In the genomic region with DNA sequence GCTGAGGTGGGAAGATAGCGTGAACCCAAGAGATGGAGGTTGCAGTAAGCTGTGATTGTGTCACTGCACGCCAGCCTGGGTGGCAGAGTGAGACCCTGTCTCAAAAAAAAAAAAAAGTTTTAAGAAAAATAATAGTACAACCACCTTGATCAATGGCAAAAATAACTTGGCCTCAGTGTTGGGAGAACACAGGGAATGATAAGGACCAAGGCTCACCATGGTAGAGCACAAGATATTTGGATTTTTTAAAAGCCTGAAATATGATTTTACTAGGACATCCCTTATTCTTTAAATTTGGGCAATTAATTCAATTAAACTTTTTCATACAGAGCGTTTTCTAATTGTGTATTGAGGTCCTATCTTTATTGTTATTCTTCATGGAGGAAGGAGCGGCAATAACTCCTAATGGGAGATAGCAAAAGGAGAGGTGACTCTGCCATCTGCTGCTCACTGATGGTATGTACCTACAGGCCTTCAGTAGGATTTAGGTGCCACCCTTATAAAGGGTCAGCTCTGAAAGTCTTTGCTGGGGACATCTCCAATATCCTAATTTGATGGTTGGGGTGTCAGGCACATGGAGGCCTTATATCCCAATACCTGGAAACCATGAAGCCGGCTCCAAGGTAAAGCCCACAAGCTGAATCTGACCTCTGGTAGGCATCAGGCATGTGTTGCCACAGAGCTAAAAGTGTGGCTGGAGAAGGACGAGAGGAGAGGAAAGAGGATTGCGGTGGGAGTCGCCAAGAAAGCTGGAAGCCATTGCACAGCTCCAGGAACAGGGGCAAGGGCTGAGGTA, we compare ENCODE assay signal across 7 cellular contexts. TPM values are rescaled to one million over a fixed set of nuclear protein-coding genes. Genes with fewer than 3 reads are reported as not detected.
DNase-seq lines count a peak whose midpoint lies in the region; TF ChIP-seq lines count a peak whose summit lies in the region.

No MANE protein-coding gene starts in this region.

- TF ChIP-seq CTCF in RWPE1 (conservative IDR thresholded peaks at IDR 0.05; ENCODE audit: low read depth) (peak; percentile 76), dorsolateral prefrontal cortex (IDR thresholded peaks at IDR 0.05 in 54 of 56, conservative IDR thresholded peaks at IDR 0.05 in 2 of 56; ENCODE audit: low read depth in 1 of 56, partially characterized antibody in 56 of 56) (peak in 54 of 56 donors; percentile 23 to 76 (median 58)), vagina (IDR thresholded peaks at IDR 0.05) (peak; percentile 61 to 72 (median 71))

- H3K27ac ChIP-seq in RWPE1, result no peak overlapping the region
- no peak overlapping the region for H3K27ac ChIP-seq in dorsolateral prefrontal cortex
- no peak overlapping the region for H3K27ac ChIP-seq in vagina

- no peak for TF ChIP-seq POLR2A in vagina (IDR thresholded peaks at IDR 0.05)

- POLR2A ChIA-PET in RWPE1 (lab: Yijun Ruan, JAX; ENCODE audit: low non-redundant PET), result interaction anchor here (0.9 to 1.3 kb wide), 2 partner anchors 77 to 117 kb away, joined by 4 to 5 read pairs; partner anchors contain the start of gene LIPT2

- no peak overlapping the region for H3K4me3 ChIP-seq in dorsolateral prefrontal cortex
- H3K4me3 ChIP-seq in vagina, result no peak overlapping the region

- H3K27me3 ChIP-seq in dorsolateral prefrontal cortex (no peaks in the 10 kb centered on the region), vagina (no peaks in the 10 kb centered on the region)

- intact Hi-C loops in dorsolateral prefrontal cortex (cut with DNase I) (loop anchor here in 1 of 2 donors (5.0 kb wide), 1 partner anchor 118 kb away; no protein-coding TSS in a partner anchor), vagina (cut with DNase I) (loop anchor here (5.0 to 10.0 kb wide), 2 partner anchors 118 to 316 kb away; no protein-coding TSS in a partner anchor)

- H3K9me3 ChIP-seq in vagina, result no peaks in the 10 kb centered on the region

- no peaks in the 10 kb centered on the region for H3K4me1 ChIP-seq in vagina

- no peaks in the 10 kb centered on the region for H3K36me3 ChIP-seq in vagina

- CTCF ChIA-PET in RWPE1 (lab: Yijun Ruan, JAX), result interaction anchor here (0.6 to 8.1 kb wide), 12 partner anchors 16 to 302 kb away, joined by 3 to 150 read pairs (median 4); no protein-coding TSS in a partner anchor

- DNase-seq in ELR (ENCODE audit: low read depth) (peak; percentile 70), LHCN-M2 (ENCODE audit: low read depth) (peak; percentile 41), RWPE1 (ENCODE audit: low spot score) (peak; percentile 79), dorsolateral prefrontal cortex (peak in 2 of 10 donors; percentile 12 to 39), medulla oblongata (ENCODE audit: extremely low spot score) (peak; percentile 51), vagina (ENCODE audit: extremely low spot score in 2 of 2) (no peak), GOT3 (lab: John Stamatoyannopoulos, UW) (no peak)

RNA-seq across cellular contexts. Expression of gene POLD3, which starts 21.9 kb away (rescaled TPM):
- total RNA-seq in LHCN-M2 (2014; rRNA removed), result 21.9 and 24.5 TPM in 2 replicates
- polyA plus RNA-seq in LHCN-M2 (2012), result 7.0 TPM
- 10 to 100 TPM; 10.9 to 24.0 (median 16.3) TPM for total RNA-seq in dorsolateral prefrontal cortex
- 13.5 TPM for total RNA-seq in vagina

Comparison
In these comparisons a context has a peak if more than half of its experiments do, and no peak if none do; other contexts are left out.
1. DNase-seq: peak in ELR (single experiment), LHCN-M2 (single experiment), RWPE1 (single experiment) and medulla oblongata (single experiment); none in vagina (0 of 2) and GOT3 (single experiment).
2. Peak in every context shown above with its lines, with median percentiles within 50 percentile points of each other: CTCF ChIP-seq.